ENCODE assay signal across 9 cellular contexts in the genomic region with DNA sequence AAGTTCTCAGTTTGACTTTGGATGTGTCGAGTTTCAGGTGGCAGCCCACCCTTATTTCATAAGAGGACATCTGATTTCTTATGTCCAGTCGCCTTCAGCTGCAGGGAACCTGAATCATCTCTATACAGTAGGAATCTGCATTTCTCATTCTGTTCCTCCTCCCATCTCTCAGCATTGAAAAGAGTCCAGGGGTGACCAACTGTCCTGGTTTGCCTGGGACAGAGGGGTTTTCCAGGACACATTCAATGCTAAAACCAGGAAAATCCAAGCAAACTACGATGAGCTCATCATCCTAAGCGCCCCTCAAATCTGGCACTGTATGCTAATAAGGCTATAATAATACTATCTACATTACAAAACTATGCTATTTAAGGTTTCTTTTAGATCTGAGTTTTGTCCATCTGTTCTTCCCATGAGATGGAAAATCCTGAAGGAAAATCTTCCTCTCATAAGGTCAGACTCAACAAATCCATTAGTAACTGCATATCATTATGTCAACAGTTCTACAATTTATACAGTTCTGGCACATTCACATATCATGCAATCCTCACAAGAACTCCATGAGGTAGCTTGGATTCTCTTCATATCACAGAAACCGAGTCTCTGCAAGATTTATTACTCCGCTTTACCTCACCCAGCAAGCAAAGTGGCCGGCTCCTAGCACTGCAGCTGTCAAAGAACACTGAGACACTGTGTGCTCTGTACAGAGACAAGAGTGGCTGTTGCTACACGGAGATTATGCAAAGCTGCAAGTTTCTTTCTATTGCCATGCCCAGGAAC. TPM values are rescaled to one million over a fixed set of nuclear protein-coding genes. Genes with fewer than 3 reads are reported as not detected.
DNase-seq lines count a peak whose midpoint lies in the region; ATAC-seq, FAIRE-seq and TF ChIP-seq lines count a peak whose summit lies in the region.
"Had no signal": no experiment of that assay in that cellular context is flagged by ENCODE, and none has a peak within 500 bp of the region (broad histone marks: within the 10 kb centered on the region; RNA-seq: fewer than 3 reads in every experiment).

No MANE protein-coding gene starts in this region.

- H3K9ac ChIP-seq in keratinocyte (ENCODE audit: control insufficient read depth, extremely low read depth, insufficient read depth, low read length), result no peak overlapping the region

- H3K79me2 ChIP-seq in keratinocyte (ENCODE audit: control insufficient read depth, insufficient read depth, low read length), result no peaks in the 10 kb centered on the region

- ATAC-seq in HG02852 (IDR thresholded peaks at IDR 0.05; ENCODE audit: unreplicated experiment), result no peak

- H3K4me1 ChIP-seq in adrenal gland (replicated peaks in 1 of 2) (peaks cover 15 to 32% of the 10 kb centered on the region in 2 donors), keratinocyte (ENCODE audit: control insufficient read depth, extremely low read depth, insufficient read depth, low read length) (peaks cover 20% of the 10 kb centered on the region), stomach (peaks cover 14 to 37% (median 30%) of the 10 kb centered on the region in 4 donors)

- FAIRE-seq in keratinocyte (lab: Jason Lieb, UNC), result peak; percentile 52

- no peaks in the 10 kb centered on the region for H3K9me3 ChIP-seq in adrenal gland (replicated peaks in 1 of 3)
- no peaks in the 10 kb centered on the region for H3K9me3 ChIP-seq in keratinocyte (ENCODE audit: control insufficient read depth, low read depth, low read length)
- no peaks in the 10 kb centered on the region for H3K9me3 ChIP-seq in stomach

- intact Hi-C loops in adrenal gland (cut with DNase I), result no loop called here
- intact Hi-C loops in stomach (cut with DNase I; ENCODE audit: low total_unique reads), result no loop called here

- H3K4me3 ChIP-seq in adrenal gland, result no peak overlapping the region
- no peak overlapping the region for H3K4me3 ChIP-seq in keratinocyte (ENCODE audit: control insufficient read depth in 2 of 3, extremely low read depth in 1 of 3, insufficient read depth in 2 of 3, low read depth in 1 of 3, low read length in 3 of 3)
- H3K4me3 ChIP-seq in stomach, result peak overlapping the region in 1 of 4 donors; percentile 43

- H4K20me1 ChIP-seq in keratinocyte (ENCODE audit: control insufficient read depth, extremely low read depth, insufficient read depth, low read length), result no peaks in the 10 kb centered on the region

- no peak for TF ChIP-seq CTCF in adrenal gland (IDR thresholded peaks at IDR 0.05)
- no peak for TF ChIP-seq CTCF in keratinocyte (optimal IDR thresholded peaks at IDR 0.05 in 1 of 3, IDR thresholded peaks at IDR 0.05 in 1 of 3, conservative IDR thresholded peaks at IDR 0.05 in 1 of 3; ENCODE audit: extremely low read depth in 1 of 3, insufficient read depth in 2 of 3, low read length in 3 of 3)
- no peak for TF ChIP-seq CTCF in stomach (IDR thresholded peaks at IDR 0.05)

- no peak overlapping the region for H2AFZ ChIP-seq in keratinocyte (ENCODE audit: control insufficient read depth, low read length)

- H3K27me3 ChIP-seq in adrenal gland, result no peaks in the 10 kb centered on the region
- H3K27me3 ChIP-seq in keratinocyte (ENCODE audit: control insufficient read depth, extremely low read depth, insufficient read depth, low read length), result no peaks in the 10 kb centered on the region
- H3K27me3 ChIP-seq in stomach, result no peaks in the 10 kb centered on the region

- TF ChIP-seq EP300 in stomach (IDR thresholded peaks at IDR 0.05), result peak; percentile 20

- 66 to 72% (median 69%) methylated on average over 8 of the region's 8 CpGs for WGBS in adrenal gland, 4 donors
- 53 to 64% (median 55%) methylated on average over 8 of the region's 8 CpGs for WGBS in stomach, 5 donors

- dilution Hi-C loops in keratinocyte (cut with MboI; ENCODE audit: extremely low pct_ligation_motif_present, low sequenced_read_pairs), result no loop called here

- peak overlapping the region in 2 of 5 donors; percentile 97 to 100 for H3K27ac ChIP-seq in adrenal gland
- H3K27ac ChIP-seq in keratinocyte (ENCODE audit: control insufficient read depth, insufficient read depth, low read length), result no peak overlapping the region
- H3K27ac ChIP-seq in stomach, result peak overlapping the region; percentile 71 to 100 (median 99)

- peak overlapping the region; percentile 94 for H3K4me2 ChIP-seq in keratinocyte (ENCODE audit: control insufficient read depth, extremely low read depth, insufficient read depth, low read depth, low read length)

- DNase-seq in NCI-H1417 (lab: John Stamatoyannopoulos, UW) (peak; percentile 65 to 81 (median 78)), NCI-H1417 treated with DMSO at 0.1 percent for 48 hours (lab: John Stamatoyannopoulos, UW) (no peak), adrenal gland (peak in 5 of 7 donors; percentile 24 to 82 (median 43)), keratinocyte (ENCODE audit: low read depth, low spot score) (no peak), stomach (peak; percentile 34), T-helper 1 cell (no peak), RPMI8226 (no peak)
- DNase-seq: ACHN had no signal

- H3K36me3 ChIP-seq in adrenal gland (replicated peaks in 1 of 2) (no peaks in the 10 kb centered on the region), keratinocyte (ENCODE audit: control insufficient read depth in 2 of 2, extremely low read depth in 1 of 2, insufficient read depth in 2 of 2, low read length in 2 of 2) (no peaks in the 10 kb centered on the region), stomach (no peaks in the 10 kb centered on the region)

- TF ChIP-seq POLR2A in adrenal gland (IDR thresholded peaks at IDR 0.05), result peak; percentile 32 to 46
- TF ChIP-seq POLR2A in stomach (IDR thresholded peaks at IDR 0.05), result no peak

- H3K9me1 ChIP-seq in keratinocyte (ENCODE audit: control insufficient read depth, extremely low read depth, insufficient read depth, low read length), result no peaks in the 10 kb centered on the region

RNA-seq across cellular contexts. Expression of gene CALM1, which starts 15.6 kb away (rescaled TPM):
- total RNA-seq in adrenal gland (100 to 1,000 TPM; 191 to 402 (median 259) TPM), stomach (1,000 to 10,000 TPM in 1 of 5 donors, 100 to 1,000 TPM in 4; 213 to 1,126 (median 441) TPM)
- polyA plus RNA-seq in adrenal gland (100 to 1,000 TPM; 190 to 372 (median 193) TPM), keratinocyte (309 to 682 TPM (median 575 TPM) in 3 replicates), stomach (100 to 1,000 TPM; 278 to 342 (median 327) TPM)
- polyA plus RNA-seq in keratinocyte (2011; ENCODE audit: low read depth), result 520 TPM
- 438 and 677 TPM in 2 replicates for polyA plus RNA-seq in keratinocyte (2011; cell fraction: cytosol; rRNA removed)
- 203 and 281 TPM in 2 replicates for polyA plus RNA-seq in keratinocyte (2011; cell fraction: nucleus; rRNA removed)
- polyA plus RNA-seq in keratinocyte (2012; ENCODE audit: low replicate concordance), result 291 and 552 TPM in 2 replicates
- polyA minus RNA-seq in keratinocyte, result 77.3 to 499 TPM (median 297 TPM) in 3 replicates
- 633 TPM for polyA minus RNA-seq in keratinocyte (2011; cell fraction: cytosol; rRNA and poly(A)+ RNA removed)
- polyA minus RNA-seq in keratinocyte (2011; cell fraction: nucleus; rRNA and poly(A)+ RNA removed), result 116 and 121 TPM in 2 replicates

RNA-seq across cellular contexts. Expression of gene NRDE2, which starts 49.5 kb away (rescaled TPM):
- total RNA-seq in adrenal gland, result 10 to 100 TPM in 7 of 8 donors, 1 to 10 TPM in 1; 9.2 to 24.8 (median 16.4) TPM
- 10 to 100 TPM in 2 of 3 donors, 1 to 10 TPM in 1; 9.2 to 25.6 (median 13.5) TPM for polyA plus RNA-seq in adrenal gland
- 8.5 to 9.2 TPM (median 8.6 TPM) in 3 replicates for polyA plus RNA-seq in keratinocyte
- 33.2 TPM for polyA plus RNA-seq in keratinocyte (2011; ENCODE audit: low read depth)
- polyA plus RNA-seq in keratinocyte (2011; cell fraction: cytosol; rRNA removed), result 3.9 and 5.1 TPM in 2 replicates
- 21.5 and 22.6 TPM in 2 replicates for polyA plus RNA-seq in keratinocyte (2011; cell fraction: nucleus; rRNA removed)
- 5.9 and 9.9 TPM in 2 replicates for polyA plus RNA-seq in keratinocyte (2012; ENCODE audit: low replicate concordance)
- 8.3 to 15.3 TPM (median 14.3 TPM) in 3 replicates for polyA minus RNA-seq in keratinocyte
- 3.1 TPM for polyA minus RNA-seq in keratinocyte (2011; cell fraction: cytosol; rRNA and poly(A)+ RNA removed)
- 13.0 and 22.1 TPM in 2 replicates for polyA minus RNA-seq in keratinocyte (2011; cell fraction: nucleus; rRNA and poly(A)+ RNA removed)
- 10 to 100 TPM in 4 of 5 donors, 1 to 10 TPM in 1; 8.9 to 34.8 (median 29.2) TPM for total RNA-seq in stomach
- polyA plus RNA-seq in stomach, result 1 to 10 TPM; 5.7 to 9.0 (median 7.3) TPM

Comparison
In these comparisons a context has a peak if more than half of its experiments do, and no peak if none do; other contexts are left out.
1. DNase-seq: peak in NCI-H1417 (3 of 3), adrenal gland (5 of 7) and stomach (single experiment); none in NCI-H1417 treated with DMSO at 0.1 percent for 48 hours (single experiment), keratinocyte (single experiment), T-helper 1 cell (0 of 5) and RPMI8226 (single experiment).
2. POLR2A ChIP-seq: peak in adrenal gland (2 of 2); none in stomach (0 of 4).